Comparison of ENCODE assay signal across 5 cellular contexts in the genomic region with DNA sequence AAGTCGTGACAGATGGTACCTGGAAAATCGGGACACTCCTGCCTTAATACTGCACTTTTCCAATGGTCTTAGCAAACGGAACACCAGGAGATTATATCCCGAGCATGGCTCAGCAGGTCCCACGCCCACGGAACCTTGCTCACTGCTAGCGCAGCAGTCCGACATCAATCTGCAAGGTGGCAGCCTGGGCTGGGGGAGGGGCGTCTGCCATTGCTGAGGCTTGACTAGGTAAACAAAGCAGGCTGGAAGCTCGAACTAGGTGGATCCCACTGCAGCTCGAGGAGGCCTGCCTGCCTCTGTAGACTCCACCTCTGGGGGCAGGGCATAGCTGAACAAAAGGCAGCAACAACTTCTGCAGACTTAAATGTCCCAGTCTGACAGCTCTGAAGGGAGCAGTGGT. TPM values are rescaled to one million over a fixed set of nuclear protein-coding genes. Genes with fewer than 3 reads are reported as not detected.
"Had no signal": no experiment of that assay in that cellular context is flagged by ENCODE, and none has a peak within 500 bp of the region (broad histone marks: within the 10 kb centered on the region; RNA-seq: fewer than 3 reads in every experiment).

No MANE protein-coding gene starts in this region.

RNA-seq across cellular contexts. Expression of gene SLC6A2, which starts 40.1 kb away (rescaled TPM):
- total RNA-seq: HT-29, HT1080, IMR-90, K562 had no signal
- polyA plus RNA-seq: IgD-negative memory B cell, IMR-90, K562 had no signal

RNA-seq across cellular contexts. Expression of gene CAPNS2, which starts 49.2 kb away (rescaled TPM):
- polyA plus RNA-seq: IgD-negative memory B cell had no signal
